ENCODE assay signal across 8 cellular contexts in genomic region chr17:1724351-1724868, GRCh38. TPM values are rescaled to one million over a fixed set of nuclear protein-coding genes. Genes with fewer than 3 reads are reported as not detected.
DNase-seq lines count a peak whose midpoint lies in the region; ATAC-seq and TF ChIP-seq lines count a peak whose summit lies in the region.

Gene WDR81, plus strand, starts transcription at chr17:1724704. Its CDS starts 256 bp downstream, at chr17:1724960.

- no peaks in the 10 kb centered on the region for H3K27me3 ChIP-seq in lower lobe of right lung (ENCODE audit: low read depth)

- H3K36me3 ChIP-seq in lower lobe of right lung = peaks cover 32% of the 10 kb centered on the region

- peak within 1 kb of the TSS; percentile 94 for H3K27ac ChIP-seq in lower lobe of right lung

- ATAC-seq in HG03095 (IDR thresholded peaks at IDR 0.05; ENCODE audit: unreplicated experiment) = peak; percentile 43
- ATAC-seq in lower lobe of right lung = peak; percentile 88 to 91

- intact Hi-C loops in lower lobe of right lung (cut with DNase I) = loop anchor here (5.0 kb wide), 1 partner anchor 58 kb away; no protein-coding TSS in a partner anchor

- TF ChIP-seq CTCF in lower lobe of right lung (IDR thresholded peaks at IDR 0.05) = no peak

- H3K4me1 ChIP-seq in lower lobe of right lung = peaks cover 71% of the 10 kb centered on the region

- no peaks in the 10 kb centered on the region for H3K9me3 ChIP-seq in lower lobe of right lung

- H3K4me3 ChIP-seq in lower lobe of right lung = peak within 1 kb of the TSS; percentile 80

- DNase-seq in DMS79 (lab: John Stamatoyannopoulos, UW) = peak; percentile 9
- no peak for DNase-seq in DMS79 treated with DMSO at 0.1 percent for 48 hours (lab: John Stamatoyannopoulos, UW)
- DNase-seq in NCI-H82 (lab: John Stamatoyannopoulos, UW) = peak; percentile 93
- DNase-seq in activated CD8-positive, alpha-beta memory T cell treated with anti-CD3 and anti-CD28 coated beads for 24 hours = peak; percentile 94
- DNase-seq in effector CD4-positive, alpha-beta T cell = peak; percentile 86
- DNase-seq in lower lobe of right lung = peak; percentile 97
- DNase-seq in stimulated activated CD4-positive, alpha-beta T cell treated with anti-CD3 and anti-CD28 coated beads, Interleukin-4, amount 100 ng/mL, for 48 hours (ENCODE audit: low read depth in 2 of 2) = peak; percentile 75 to 88

RNA-seq across cellular contexts. Expression of gene WDR81, which starts in this region (rescaled TPM):
- total RNA-seq in lower lobe of right lung = 49.9 TPM
